8 cellular contexts compared by ENCODE assay signal in the genomic region with DNA sequence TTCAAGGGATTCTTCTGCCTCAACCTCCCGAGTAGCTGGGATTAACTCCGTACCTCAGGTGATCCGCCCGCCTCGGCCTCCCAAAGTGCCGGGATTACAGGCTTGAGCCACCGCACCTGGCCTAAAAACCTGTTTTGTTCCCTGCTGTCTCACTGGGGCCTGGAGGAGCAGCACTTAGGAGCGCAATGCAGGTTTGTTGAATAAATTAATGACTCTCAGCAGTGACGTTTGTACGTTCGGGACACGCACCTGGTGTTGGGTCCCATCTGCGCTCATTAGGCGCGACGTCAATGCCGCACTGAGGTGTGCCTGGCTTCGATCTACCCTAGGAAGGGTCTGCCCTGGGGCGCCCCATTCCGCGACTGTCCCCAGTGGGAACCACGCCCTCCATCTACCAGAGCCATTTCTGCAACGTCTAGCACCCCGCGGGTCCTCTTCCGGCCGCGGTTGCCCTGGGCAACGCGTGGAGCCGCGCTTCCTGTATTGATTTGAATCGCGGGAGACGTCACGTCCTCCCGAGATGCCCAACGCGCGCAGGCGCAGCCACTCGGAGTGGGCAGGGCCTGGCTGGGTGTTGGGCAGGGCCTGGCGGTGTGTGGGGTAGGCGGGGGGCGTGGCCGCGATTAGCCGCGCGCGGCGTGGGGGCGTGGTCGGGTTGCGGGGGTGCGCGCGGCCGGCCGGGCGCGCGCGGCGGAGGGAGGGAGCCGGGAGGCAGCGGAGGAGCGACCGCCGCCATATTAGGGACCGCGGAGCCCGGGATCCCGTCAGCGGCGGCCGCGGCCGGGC. TPM values are rescaled to one million over a fixed set of nuclear protein-coding genes. Genes with fewer than 3 reads are reported as not detected.
A peak's percentile ranks its signal among the peaks of the same experiment; 100 is the strongest.
DNase-seq lines count a peak whose midpoint lies in the region; ATAC-seq, FAIRE-seq and TF ChIP-seq lines count a peak whose summit lies in the region.

TSS of gene FZR1 (plus strand) at position 714 of the 786 bp plus-strand sequence. CDS start 16,679 bp downstream, outside the sequence.

- intact Hi-C loops in left cardiac atrium (cut with DNase I) = no loop called here

- H3K4me1 Mint-ChIP-seq in progenitor cell of endocrine pancreas (ENCODE audit: low read depth) = peaks cover 22% of the 10 kb centered on the region

- H3K36me3 Mint-ChIP-seq in progenitor cell of endocrine pancreas (ENCODE audit: insufficient read depth) = peaks cover 4% of the 10 kb centered on the region

- no peak for TF ChIP-seq CTCF in progenitor cell of endocrine pancreas (IDR thresholded peaks at IDR 0.05; ENCODE audit: unreplicated experiment)

- H3K27me3 Mint-ChIP-seq in progenitor cell of endocrine pancreas = no peaks in the 10 kb centered on the region

- H3K4me3 Mint-ChIP-seq in progenitor cell of endocrine pancreas (ENCODE audit: low read depth) = peak within 1 kb of the TSS; percentile 90

- peak within 1 kb of the TSS; percentile 98 for H3K27ac Mint-ChIP-seq in progenitor cell of endocrine pancreas

- TF ChIP-seq POLR2A in GM12892 (IDR thresholded peaks at IDR 0.05; ENCODE audit: low read depth, low read length) = peak; percentile 62

- ATAC-seq in HG02852 (IDR thresholded peaks at IDR 0.05; ENCODE audit: unreplicated experiment) = peak; percentile 87
- peak; percentile 96 to 99 for ATAC-seq in left cardiac atrium

- DNase-seq in GM12892 (ENCODE audit: insufficient read length) (peak; percentile 98), NCI-H146 (lab: John Stamatoyannopoulos, UW) (peak; percentile 97), T-helper 1 cell (peak; percentile 99 to 100 (median 100)), amniotic epithelial cell (ENCODE audit: low read depth) (peak; percentile 95), left cardiac atrium (peak; percentile 99), progenitor cell of endocrine pancreas (ENCODE audit: low spot score, unreplicated experiment) (peak; percentile 99), ureter (ENCODE audit: low spot score) (peak; percentile 99)

- peak; percentile 99 for FAIRE-seq in GM12892 (lab: Jason Lieb, UNC)

- no peaks in the 10 kb centered on the region for H3K9me3 Mint-ChIP-seq in progenitor cell of endocrine pancreas (ENCODE audit: low read depth)

RNA-seq across cellular contexts. Expression of gene FZR1, which starts in this region (rescaled TPM):
- 16.5 TPM for polyA plus RNA-seq in GM12892 (2012; ENCODE audit: missing spikeins)
- 10 to 100 TPM; 19.5 to 22.6 TPM for total RNA-seq in left cardiac atrium
- 61.3 and 70.5 TPM in 2 replicates for total RNA-seq in progenitor cell of endocrine pancreas
- 58.8 TPM for total RNA-seq in ureter

Comparison
In these comparisons a context has a peak if more than half of its experiments do, and no peak if none do; other contexts are left out.
1. Peak in every context shown above with its lines: DNase-seq and ATAC-seq.